ENCODE assay signal across 8 cellular contexts in the genomic region with DNA sequence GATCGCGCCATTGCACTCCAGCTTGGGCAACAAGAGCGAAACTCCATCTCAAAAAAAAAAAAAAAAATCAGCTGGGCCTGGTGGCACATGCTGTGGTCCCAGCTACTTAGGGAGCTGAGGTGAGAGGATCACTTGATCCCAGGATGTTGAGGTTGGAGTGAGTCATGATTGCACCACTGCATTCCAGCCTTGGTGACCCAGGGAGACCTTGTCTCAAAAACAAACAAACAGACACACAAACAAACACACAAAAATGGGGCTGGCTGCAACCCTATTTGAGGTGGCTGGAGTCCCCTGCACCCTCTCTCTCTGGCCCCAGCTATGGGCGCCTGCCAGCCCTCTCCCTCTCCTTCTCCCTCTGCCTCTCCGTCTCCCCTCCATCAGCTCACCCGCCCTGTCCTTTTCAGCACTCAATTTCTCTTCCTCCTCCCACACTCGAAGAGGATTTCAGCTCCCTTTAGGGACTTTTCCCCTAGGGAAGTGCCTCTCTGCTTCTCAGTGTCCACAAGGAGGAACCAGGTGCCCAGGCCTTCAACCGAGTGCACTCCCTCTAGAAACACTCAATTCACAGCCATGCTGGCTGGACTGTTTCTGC. TPM values are rescaled to one million over a fixed set of nuclear protein-coding genes. Genes with fewer than 3 reads are reported as not detected.
DNase-seq lines count a peak whose midpoint lies in the region; ATAC-seq and TF ChIP-seq lines count a peak whose summit lies in the region.

No MANE protein-coding gene starts in this region.

- H2BK5ac ChIP-seq in trophoblast cell (ENCODE audit: low read depth, low read length, poor library complexity) = peak overlapping the region; percentile 8

- no peak overlapping the region for H4K8ac ChIP-seq in trophoblast cell (ENCODE audit: low read depth, low read length)

- H3K4me1 Mint-ChIP-seq in endodermal cell = peaks cover 24% of the 10 kb centered on the region
- H3K4me1 Mint-ChIP-seq in activated naive CD8-positive, alpha-beta T cell treated with anti-CD3 and anti-CD28 coated beads for 36 hours = peaks cover 11% of the 10 kb centered on the region

- peak overlapping the region; percentile 3 for H2BK12ac ChIP-seq in trophoblast cell (ENCODE audit: low read length)

- H3K27ac ChIP-seq in endodermal cell (ENCODE audit: low read depth, low read length) = peak overlapping the region; percentile 39
- H3K27ac ChIP-seq in trophoblast cell (ENCODE audit: low read depth, low read length) = peak overlapping the region; percentile 68

- peak overlapping the region; percentile 56 for H3K9ac ChIP-seq in endodermal cell (ENCODE audit: extremely low read depth, low read length, poor library complexity, severe bottlenecking)
- no peak overlapping the region for H3K9ac ChIP-seq in trophoblast cell (ENCODE audit: low read length)

- no peak overlapping the region for H2AFZ ChIP-seq in trophoblast cell (ENCODE audit: insufficient read depth, low read length, poor library complexity)

- no peak overlapping the region for H3K18ac ChIP-seq in trophoblast cell (ENCODE audit: low read length)

- H3K4me1 ChIP-seq in endodermal cell (ENCODE audit: control insufficient read depth, insufficient read depth, low read length) (peaks cover 12% of the 10 kb centered on the region), trophoblast cell (ENCODE audit: control insufficient read depth in 1 of 2, insufficient read depth in 2 of 2, low read length in 2 of 2) (peaks cover 26 to 30% of the 10 kb centered on the region in 2 experiments)

- H2AK5ac ChIP-seq in trophoblast cell (ENCODE audit: low read length) = no peak overlapping the region

- H3K79me2 ChIP-seq in trophoblast cell (ENCODE audit: control insufficient read depth, insufficient read depth, low read length, poor library complexity) = peaks cover 5% of the 10 kb centered on the region

- peak overlapping the region; percentile 1 for H3K14ac ChIP-seq in trophoblast cell (ENCODE audit: low read length)

- DNase-seq in GM03348 (ENCODE audit: low spot score) (peak; percentile 28), NCI-H2196 (lab: John Stamatoyannopoulos, UW; ENCODE audit: unreplicated experiment) (peak; percentile 70), endodermal cell (peak; percentile 73), trophoblast cell (peak; percentile 87 to 96), NCI-H1694 (lab: John Stamatoyannopoulos, UW) (no peak)
- DNase-seq in activated naive CD8-positive, alpha-beta T cell treated with anti-CD3 and anti-CD28 coated beads for 36 hours = no peak
- no peak for DNase-seq in activated CD4-positive, alpha-beta T cell treated with anti-CD3 and anti-CD28 coated beads, Interleukin-2, amount 50 U/mL, for 1 hour

- peak overlapping the region; percentile 90 for H3K27ac Mint-ChIP-seq in endodermal cell
- no peak overlapping the region for H3K27ac Mint-ChIP-seq in activated naive CD8-positive, alpha-beta T cell treated with anti-CD3 and anti-CD28 coated beads for 36 hours

- H3K27me3 ChIP-seq in endodermal cell (ENCODE audit: control insufficient read depth, insufficient read depth, low read length, poor library complexity, severe bottlenecking) = no peaks in the 10 kb centered on the region
- no peaks in the 10 kb centered on the region for H3K27me3 ChIP-seq in trophoblast cell (ENCODE audit: insufficient read depth, low read length)

- H3K9me3 Mint-ChIP-seq in endodermal cell = no peaks in the 10 kb centered on the region
- H3K9me3 Mint-ChIP-seq in activated naive CD8-positive, alpha-beta T cell treated with anti-CD3 and anti-CD28 coated beads for 36 hours = no peaks in the 10 kb centered on the region

- no peak overlapping the region for H3K4me3 ChIP-seq in endodermal cell (ENCODE audit: low read length)
- H3K4me3 ChIP-seq in trophoblast cell (ENCODE audit: low read depth, low read length) = no peak overlapping the region

- H4K12ac ChIP-seq in trophoblast cell (ENCODE audit: low read depth, low read length) = no peak overlapping the region

- H2BK120ac ChIP-seq in trophoblast cell (ENCODE audit: insufficient read depth, low read length, poor library complexity) = peak overlapping the region; percentile 8

- H3K79me1 ChIP-seq in trophoblast cell (ENCODE audit: low read length) = peaks cover 15% of the 10 kb centered on the region

- H3K23ac ChIP-seq in trophoblast cell (ENCODE audit: low read length) = no peak overlapping the region

- H3K9me3 ChIP-seq in endodermal cell (ENCODE audit: control insufficient read depth, low read length) = no peaks in the 10 kb centered on the region
- no peaks in the 10 kb centered on the region for H3K9me3 ChIP-seq in trophoblast cell (ENCODE audit: insufficient read depth, low read depth, low read length)

- 53 to 76% methylated on average over 3 to 8 of the region's 8 CpGs for WGBS in endodermal cell (ENCODE audit: insufficient coverage in 1 of 2, insufficient read length in 1 of 2), 2 experiments
- WGBS in trophoblast cell (ENCODE audit: extremely low coverage, insufficient coverage, insufficient read length) = no CpG with 5 or more reads among the region's 8 CpGs

- no peaks in the 10 kb centered on the region for H3K36me3 Mint-ChIP-seq in endodermal cell (ENCODE audit: low read depth)
- no peaks in the 10 kb centered on the region for H3K36me3 Mint-ChIP-seq in activated naive CD8-positive, alpha-beta T cell treated with anti-CD3 and anti-CD28 coated beads for 36 hours

- no peak overlapping the region for H3K4me3 Mint-ChIP-seq in endodermal cell
- H3K4me3 Mint-ChIP-seq in activated naive CD8-positive, alpha-beta T cell treated with anti-CD3 and anti-CD28 coated beads for 36 hours = no peak overlapping the region

- H3K4ac ChIP-seq in trophoblast cell (ENCODE audit: low read depth, low read length) = no peak overlapping the region

- no peak overlapping the region for H3K4me2 ChIP-seq in trophoblast cell (ENCODE audit: low read length)

- peak; percentile 32 for TF ChIP-seq CTCF in endodermal cell (conservative IDR thresholded peaks at IDR 0.05)

- H3K36me3 ChIP-seq in endodermal cell (ENCODE audit: control insufficient read depth, insufficient read depth, low read length) (no peaks in the 10 kb centered on the region), trophoblast cell (ENCODE audit: control insufficient read depth in 1 of 2, insufficient read depth in 2 of 2, low read length in 2 of 2) (no peaks in the 10 kb centered on the region)

- H4K91ac ChIP-seq in trophoblast cell (ENCODE audit: low read depth, low read length) = peak overlapping the region; percentile 33

- H3K27me3 Mint-ChIP-seq in endodermal cell (ENCODE audit: insufficient read depth) = no peaks in the 10 kb centered on the region
- H3K27me3 Mint-ChIP-seq in activated naive CD8-positive, alpha-beta T cell treated with anti-CD3 and anti-CD28 coated beads for 36 hours = peaks cover 13% of the 10 kb centered on the region

- ATAC-seq in GM21423 (IDR thresholded peaks at IDR 0.05; ENCODE audit: unreplicated experiment) = no peak

RNA-seq across cellular contexts. Expression of a gene that starts 17.5 kb away (rescaled TPM):
- total RNA-seq in endodermal cell = 10 to 100 TPM; 28.2 to 30.1 TPM
- 23.3 TPM for polyA plus RNA-seq in endodermal cell (2013, experiment 1 of 2)
- 19.3 TPM for polyA plus RNA-seq in endodermal cell (2013, experiment 2 of 2)
- 4.5 and 4.6 TPM in 2 replicates for polyA plus RNA-seq in trophoblast cell (2013)
- total RNA-seq in activated naive CD8-positive, alpha-beta T cell treated with anti-CD3 and anti-CD28 coated beads for 36 hours = 10 to 100 TPM; 44.2 to 44.9 TPM

RNA-seq across cellular contexts. Expression of a gene that starts 25.5 kb away (rescaled TPM):
- total RNA-seq in endodermal cell = 10 to 100 TPM in 1 of 2 donors, 1 to 10 TPM in 1; 9.1 to 13.2 TPM
- polyA plus RNA-seq in endodermal cell (2013, experiment 1 of 2) = 16.6 TPM
- polyA plus RNA-seq in endodermal cell (2013, experiment 2 of 2) = 15.6 TPM
- 22.5 and 23.2 TPM in 2 replicates for polyA plus RNA-seq in trophoblast cell (2013)
- under 1 TPM; 0.08 to 0.16 TPM for total RNA-seq in activated naive CD8-positive, alpha-beta T cell treated with anti-CD3 and anti-CD28 coated beads for 36 hours

RNA-seq across cellular contexts. Expression of a gene that starts 48.5 kb away (rescaled TPM):
- not detected for total RNA-seq in endodermal cell
- 3.6 TPM for polyA plus RNA-seq in endodermal cell (2013, experiment 1 of 2)
- polyA plus RNA-seq in endodermal cell (2013, experiment 2 of 2) = 2.6 TPM
- polyA plus RNA-seq in trophoblast cell (2013) = not detected in 2 replicates
- total RNA-seq in activated naive CD8-positive, alpha-beta T cell treated with anti-CD3 and anti-CD28 coated beads for 36 hours = not detected

Comparison
In these comparisons a context has a peak if more than half of its experiments do, and no peak if none do; other contexts are left out.
1. DNase-seq: peak in GM03348 (single experiment), NCI-H2196 (single experiment), endodermal cell (single experiment) and trophoblast cell (2 of 2); none in activated naive CD8-positive, alpha-beta T cell treated with anti-CD3 and anti-CD28 coated beads for 36 hours (single experiment), activated CD4-positive, alpha-beta T cell treated with anti-CD3 and anti-CD28 coated beads, Interleukin-2, amount 50 U/mL, for 1 hour (single experiment) and NCI-H1694 (single experiment).
2. RNA of a gene that starts 25.5 kb away (total RNA-seq): 9.1 to 13.2 TPM in endodermal cell; 0.08 to 0.16 TPM in activated naive CD8-positive, alpha-beta T cell treated with anti-CD3 and anti-CD28 coated beads for 36 hours; every median in the first group is over 4 times any median in the second.